In genomic region chr1:62227496-62227895, GRCh38 we compare ENCODE assay signal across 22 cellular contexts. TPM values are rescaled to one million over a fixed set of nuclear protein-coding genes. Genes with fewer than 3 reads are reported as not detected.
A peak's percentile ranks its signal among the peaks of the same experiment; 100 is the strongest.
DNase-seq lines count a peak whose midpoint lies in the region; ATAC-seq and TF ChIP-seq lines count a peak whose summit lies in the region.
"Had no signal": no experiment of that assay in that cellular context is flagged by ENCODE, and none has a peak within 500 bp of the region (broad histone marks: within the 10 kb centered on the region; RNA-seq: fewer than 3 reads in every experiment).

No MANE protein-coding gene starts in this region.

- no peaks in the 10 kb centered on the region for H3K4me1 ChIP-seq in upper lobe of right lung
- H3K4me1 ChIP-seq: BLaER1 had no signal

- ATAC-seq in left ventricle myocardium superior (no peak), WTC11 (no peak), upper lobe of right lung (peak; percentile 10), GM18858 (IDR thresholded peaks at IDR 0.05; ENCODE audit: unreplicated experiment) (no peak)
- no peak for ATAC-seq in stimulated activated memory B cell treated with anti-CD40 and anti-IgM and Interleukin-4, amounts not matched to agents 10 μg/mL and 1 μg/mL and 100 μg/mL, for 72 hours
- ATAC-seq: CD8-positive, alpha-beta T cell; GM12878 had no signal

- peak overlapping the region; percentile 92 for H3K27ac Mint-ChIP-seq in WTC11
- H3K27ac Mint-ChIP-seq in stimulated activated memory B cell treated with anti-CD40 and anti-IgM and Interleukin-4, amounts not matched to agents 10 μg/mL and 1 μg/mL and 100 μg/mL, for 72 hours, result no peak overlapping the region
- H3K27ac Mint-ChIP-seq: B cell; CD4-positive, CD25-positive, alpha-beta regulatory T cell; CD8-positive, alpha-beta T cell; HFFc6 had no signal

- H3K36me3 ChIP-seq in upper lobe of right lung, result no peaks in the 10 kb centered on the region
- H3K36me3 ChIP-seq: BLaER1 had no signal

- POLR2A ChIA-PET in WTC11 (lab: Charles Lee), result no interaction called here

- TF ChIP-seq CTCF in WTC11 (IDR thresholded peaks at IDR 0.05), result no peak
- no peak for TF ChIP-seq CTCF in upper lobe of right lung (IDR thresholded peaks at IDR 0.05)

- CTCF ChIA-PET in WTC11 (lab: Charles Lee), result interaction anchor here (3.1 kb wide), 1 partner anchor 52 kb away, joined by 21 read pairs; no protein-coding TSS in a partner anchor

- H3K36me3 Mint-ChIP-seq in WTC11, result peaks cover 46% of the 10 kb centered on the region
- no peaks in the 10 kb centered on the region for H3K36me3 Mint-ChIP-seq in stimulated activated memory B cell treated with anti-CD40 and anti-IgM and Interleukin-4, amounts not matched to agents 10 μg/mL and 1 μg/mL and 100 μg/mL, for 72 hours
- H3K36me3 Mint-ChIP-seq: CD4-positive, CD25-positive, alpha-beta regulatory T cell; CD8-positive, alpha-beta T cell had no signal

- H3K27me3 Mint-ChIP-seq in WTC11 (ENCODE audit: low read depth), result no peaks in the 10 kb centered on the region
- H3K27me3 Mint-ChIP-seq in stimulated activated memory B cell treated with anti-CD40 and anti-IgM and Interleukin-4, amounts not matched to agents 10 μg/mL and 1 μg/mL and 100 μg/mL, for 72 hours, result peaks cover 15% of the 10 kb centered on the region
- H3K27me3 Mint-ChIP-seq: CD4-positive, CD25-positive, alpha-beta regulatory T cell had no signal

- peaks cover 42% of the 10 kb centered on the region for H3K4me1 Mint-ChIP-seq in WTC11
- H3K4me1 Mint-ChIP-seq in stimulated activated memory B cell treated with anti-CD40 and anti-IgM and Interleukin-4, amounts not matched to agents 10 μg/mL and 1 μg/mL and 100 μg/mL, for 72 hours, result no peaks in the 10 kb centered on the region
- H3K4me1 Mint-ChIP-seq: B cell; CD4-positive, CD25-positive, alpha-beta regulatory T cell had no signal

- H3K4me3 ChIP-seq in upper lobe of right lung, result no peak overlapping the region
- H3K4me3 ChIP-seq: BLaER1, GM12878 had no signal

- DNase-seq in cardiac septum (ENCODE audit: low spot score) (peak; percentile 64), left ventricle myocardium superior (no peak), WTC11 (ENCODE audit: low spot score) (no peak), mesenteric fat pad (ENCODE audit: low spot score) (peak; percentile 69), upper lobe of right lung (no peak), DMS114 treated with DMSO at 0.1 percent for 48 hours (lab: John Stamatoyannopoulos, UW; ENCODE audit: unreplicated experiment) (no peak)
- DNase-seq: Caco-2; CD4-positive, CD25-positive, alpha-beta regulatory T cell; CD8-positive, alpha-beta T cell; DMS79; EL; GDM1; GOT3; H7; HFFc6 had no signal

- no peak overlapping the region for H3K4me3 Mint-ChIP-seq in WTC11
- no peak overlapping the region for H3K4me3 Mint-ChIP-seq in stimulated activated memory B cell treated with anti-CD40 and anti-IgM and Interleukin-4, amounts not matched to agents 10 μg/mL and 1 μg/mL and 100 μg/mL, for 72 hours
- H3K4me3 Mint-ChIP-seq: B cell; CD4-positive, CD25-positive, alpha-beta regulatory T cell; CD8-positive, alpha-beta T cell; HFFc6 had no signal

- no peaks in the 10 kb centered on the region for H3K9me3 ChIP-seq in upper lobe of right lung
- H3K9me3 ChIP-seq: BLaER1, Caco-2 had no signal

- intact Hi-C loops in cardiac septum (cut with DNase I) (no loop called here), left ventricle myocardium superior (cut with micrococcal nuclease) (no loop called here), upper lobe of right lung (cut with DNase I) (no loop called here)

- H3K27ac ChIP-seq in upper lobe of right lung, result no peak overlapping the region
- H3K27ac ChIP-seq: 22Rv1, BLaER1, C4-2B had no signal

- H3K27me3 ChIP-seq in upper lobe of right lung, result no peaks in the 10 kb centered on the region
- H3K27me3 ChIP-seq: BLaER1 had no signal

- H3K9me3 Mint-ChIP-seq in WTC11, result no peaks in the 10 kb centered on the region
- no peaks in the 10 kb centered on the region for H3K9me3 Mint-ChIP-seq in stimulated activated memory B cell treated with anti-CD40 and anti-IgM and Interleukin-4, amounts not matched to agents 10 μg/mL and 1 μg/mL and 100 μg/mL, for 72 hours
- H3K9me3 Mint-ChIP-seq: CD4-positive, CD25-positive, alpha-beta regulatory T cell; CD8-positive, alpha-beta T cell had no signal

TF ChIP-seq in WTC11, 78 proteins besides CTCF, POLR2A, EP300 and RAD21 (continues in another document):
- TF ChIP-seq, protein P1, sequence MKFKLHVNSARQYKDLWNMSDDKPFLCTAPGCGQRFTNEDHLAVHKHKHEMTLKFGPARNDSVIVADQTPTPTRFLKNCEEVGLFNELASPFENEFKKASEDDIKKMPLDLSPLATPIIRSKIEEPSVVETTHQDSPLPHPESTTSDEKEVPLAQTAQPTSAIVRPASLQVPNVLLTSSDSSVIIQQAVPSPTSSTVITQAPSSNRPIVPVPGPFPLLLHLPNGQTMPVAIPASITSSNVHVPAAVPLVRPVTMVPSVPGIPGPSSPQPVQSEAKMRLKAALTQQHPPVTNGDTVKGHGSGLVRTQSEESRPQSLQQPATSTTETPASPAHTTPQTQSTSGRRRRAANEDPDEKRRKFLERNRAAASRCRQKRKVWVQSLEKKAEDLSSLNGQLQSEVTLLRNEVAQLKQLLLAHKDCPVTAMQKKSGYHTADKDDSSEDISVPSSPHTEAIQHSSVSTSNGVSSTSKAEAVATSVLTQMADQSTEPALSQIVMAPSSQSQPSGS (CRISPR knock-in tag; IDR thresholded peaks at IDR 0.05; ENCODE audit: borderline replicate concordance, low read depth), result no peak
- no peak for TF ChIP-seq USF1 (CRISPR knock-in tag; IDR thresholded peaks at IDR 0.05)
- TF ChIP-seq SMAD3 (CRISPR knock-in tag; IDR thresholded peaks at IDR 0.05; ENCODE audit: borderline replicate concordance), result no peak
- no peak for TF ChIP-seq NR1H2 (CRISPR knock-in tag; IDR thresholded peaks at IDR 0.05)
- no peak for TF ChIP-seq MXD4 (CRISPR knock-in tag; IDR thresholded peaks at IDR 0.05; ENCODE audit: borderline replicate concordance)
- TF ChIP-seq TEAD4 (CRISPR knock-in tag; IDR thresholded peaks at IDR 0.05), result no peak
- no peak for TF ChIP-seq ZNF532 (CRISPR knock-in tag; IDR thresholded peaks at IDR 0.05; ENCODE audit: borderline replicate concordance)
- TF ChIP-seq TEAD1 (CRISPR knock-in tag; IDR thresholded peaks at IDR 0.05), result no peak
- no peak for TF ChIP-seq SMAD4 (CRISPR knock-in tag; IDR thresholded peaks at IDR 0.05)
- TF ChIP-seq, protein P2, sequence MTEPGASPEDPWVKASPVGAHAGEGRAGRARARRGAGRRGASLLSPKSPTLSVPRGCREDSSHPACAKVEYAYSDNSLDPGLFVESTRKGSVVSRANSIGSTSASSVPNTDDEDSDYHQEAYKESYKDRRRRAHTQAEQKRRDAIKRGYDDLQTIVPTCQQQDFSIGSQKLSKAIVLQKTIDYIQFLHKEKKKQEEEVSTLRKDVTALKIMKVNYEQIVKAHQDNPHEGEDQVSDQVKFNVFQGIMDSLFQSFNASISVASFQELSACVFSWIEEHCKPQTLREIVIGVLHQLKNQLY (CRISPR knock-in tag; IDR thresholded peaks at IDR 0.05), result no peak
- no peak for TF ChIP-seq CBFB (CRISPR knock-in tag; IDR thresholded peaks at IDR 0.05; ENCODE audit: low read depth)

RNA-seq across cellular contexts. Expression of gene L1TD1, which starts 32.8 kb away (rescaled TPM):
- total RNA-seq in cardiac septum (0.67 TPM), left ventricle myocardium superior (0.05 TPM), WTC11 (2021) (296 to 319 TPM (median 303 TPM) in 3 replicates), mesenteric fat pad (0.42 TPM), upper lobe of right lung (0.67 TPM)
- total RNA-seq: B cell; CD4-positive, CD25-positive, alpha-beta regulatory T cell; CD8-positive, alpha-beta T cell; HFFc6 had no signal

Comparison
In these comparisons a context has a peak if more than half of its experiments do, and no peak if none do; other contexts are left out.
1. DNase-seq: peak in cardiac septum (single experiment) and mesenteric fat pad (single experiment); none in left ventricle myocardium superior (single experiment), WTC11 (single experiment), upper lobe of right lung (single experiment) and DMS114 treated with DMSO at 0.1 percent for 48 hours (single experiment).
2. RNA of gene L1TD1, which starts 32.8 kb away (total RNA-seq): 296 to 319 TPM in WTC11; 0.67 TPM in cardiac septum (single experiment), 0.67 TPM in upper lobe of right lung (single experiment), 0.42 TPM in mesenteric fat pad (single experiment) and 0.05 TPM in left ventricle myocardium superior (single experiment); every median in the first group is over 100 times any median in the second.